Comparison of ENCODE assay signal across 10 cellular contexts in genomic region chr14:69682607-69683263, GRCh38.
DNase-seq lines count a peak whose midpoint lies in the region; ATAC-seq and TF ChIP-seq lines count a peak whose summit lies in the region.
"Had no signal": no experiment of that assay in that cellular context is flagged by ENCODE, and none has a peak within 500 bp of the region (broad histone marks: within the 10 kb centered on the region; RNA-seq: fewer than 3 reads in every experiment).

No MANE protein-coding gene starts in this region.

- H3K9ac ChIP-seq in Karpas-422 (ENCODE audit: low read length) (peak overlapping the region; percentile 51), trophoblast cell (ENCODE audit: low read length) (no peak overlapping the region)

- H3K9me2 ChIP-seq in Karpas-422 (replicated peaks; ENCODE audit: insufficient read depth, low read length), result no peaks in the 10 kb centered on the region

- no peak overlapping the region for H2BK120ac ChIP-seq in trophoblast cell (ENCODE audit: insufficient read depth, low read length, poor library complexity)

- no peak overlapping the region for H3K18ac ChIP-seq in trophoblast cell (ENCODE audit: low read length)

- no peaks in the 10 kb centered on the region for H3K27me3 ChIP-seq in Karpas-422 (ENCODE audit: low read length)
- H3K27me3 ChIP-seq in trophoblast cell (ENCODE audit: insufficient read depth, low read length), result no peaks in the 10 kb centered on the region

- no peak overlapping the region for H3K4ac ChIP-seq in trophoblast cell (ENCODE audit: low read depth, low read length)

- no peak overlapping the region for H3K23ac ChIP-seq in trophoblast cell (ENCODE audit: low read length)

- H2AK5ac ChIP-seq in trophoblast cell (ENCODE audit: low read length), result no peak overlapping the region

- H3K9me3 ChIP-seq in Karpas-422 (ENCODE audit: low read length) (no peaks in the 10 kb centered on the region), mucosa of descending colon (no peaks in the 10 kb centered on the region), trophoblast cell (ENCODE audit: insufficient read depth, low read depth, low read length) (no peaks in the 10 kb centered on the region)

- H3K27ac ChIP-seq in Karpas-422 (ENCODE audit: low read length), result peak overlapping the region; percentile 83
- no peak overlapping the region for H3K27ac ChIP-seq in trophoblast cell (ENCODE audit: low read depth, low read length)

- H2BK12ac ChIP-seq in trophoblast cell (ENCODE audit: low read length), result no peak overlapping the region

- no peak for TF ChIP-seq CTCF in mucosa of descending colon (IDR thresholded peaks at IDR 0.05)

- H3K79me2 ChIP-seq in Karpas-422 (ENCODE audit: low read length) (peaks cover 97% of the 10 kb centered on the region), trophoblast cell (ENCODE audit: control insufficient read depth, insufficient read depth, low read length, poor library complexity) (no peaks in the 10 kb centered on the region)

- ATAC-seq in mucosa of descending colon (peak; percentile 53), GM18517 (IDR thresholded peaks at IDR 0.05; ENCODE audit: unreplicated experiment) (no peak), HG03460 (IDR thresholded peaks at IDR 0.05; ENCODE audit: unreplicated experiment) (no peak), GM21723 (IDR thresholded peaks at IDR 0.05; ENCODE audit: unreplicated experiment) (no peak)

- H3K36me3 ChIP-seq in Karpas-422 (ENCODE audit: insufficient read depth, low read length) (no peaks in the 10 kb centered on the region), mucosa of descending colon (ENCODE audit: low read depth) (no peaks in the 10 kb centered on the region), trophoblast cell (ENCODE audit: control insufficient read depth in 1 of 2, insufficient read depth in 2 of 2, low read length in 2 of 2) (no peaks in the 10 kb centered on the region)

- DNase-seq in AML-193 (lab: John Stamatoyannopoulos, UW), result peak; percentile 16 to 42
- DNase-seq in Karpas-422, result no peak
- peak; percentile 46 for DNase-seq in amniotic epithelial cell (ENCODE audit: low read depth)
- no peak for DNase-seq in mucosa of descending colon
- no peak for DNase-seq in trophoblast cell
- DNase-seq: EL; stimulated activated CD4-positive, alpha-beta T cell treated with anti-CD3 and anti-CD28 coated beads, Interleukin-2, amount 100 ng/mL, for 24 hours had no signal

- H2BK5ac ChIP-seq in trophoblast cell (ENCODE audit: low read depth, low read length, poor library complexity), result no peak overlapping the region

- H4K8ac ChIP-seq in trophoblast cell (ENCODE audit: low read depth, low read length), result no peak overlapping the region

- H3K4me3 ChIP-seq in Karpas-422 (ENCODE audit: low read length) (no peak overlapping the region), mucosa of descending colon (no peak overlapping the region), trophoblast cell (ENCODE audit: low read depth, low read length) (no peak overlapping the region)

- H3K4me2 ChIP-seq in Karpas-422 (ENCODE audit: low read depth, low read length, poor library complexity, severe bottlenecking) (peak overlapping the region; percentile 39), trophoblast cell (ENCODE audit: low read length) (no peak overlapping the region)

- H2AFZ ChIP-seq in Karpas-422 (ENCODE audit: low read length) (no peak overlapping the region), trophoblast cell (ENCODE audit: insufficient read depth, low read length, poor library complexity) (no peak overlapping the region)

- H3K4me1 ChIP-seq in Karpas-422 (ENCODE audit: low read length) (peaks cover 83% of the 10 kb centered on the region), mucosa of descending colon (ENCODE audit: low read depth) (peaks cover 11% of the 10 kb centered on the region), trophoblast cell (ENCODE audit: control insufficient read depth in 1 of 2, insufficient read depth in 2 of 2, low read length in 2 of 2) (no peaks in the 10 kb centered on the region)

- no peak overlapping the region for H4K91ac ChIP-seq in trophoblast cell (ENCODE audit: low read depth, low read length)

- no CpG with 5 or more reads among the region's 1 CpG for WGBS in trophoblast cell (ENCODE audit: extremely low coverage, insufficient coverage, insufficient read length)

- no peaks in the 10 kb centered on the region for H4K20me1 ChIP-seq in Karpas-422 (ENCODE audit: insufficient read depth, low read depth, low read length)

- H3K79me1 ChIP-seq in trophoblast cell (ENCODE audit: low read length), result no peaks in the 10 kb centered on the region

- H4K12ac ChIP-seq in trophoblast cell (ENCODE audit: low read depth, low read length), result no peak overlapping the region

- intact Hi-C loops in mucosa of descending colon (cut with DNase I, micrococcal nuclease), result no loop called here

- H3K14ac ChIP-seq in trophoblast cell (ENCODE audit: low read length), result no peak overlapping the region

Comparison
In these comparisons a context has a peak if more than half of its experiments do, and no peak if none do; other contexts are left out.
1. DNase-seq: peak in AML-193 (2 of 2) and amniotic epithelial cell (single experiment); none in Karpas-422 (single experiment), mucosa of descending colon (0 of 3) and trophoblast cell (0 of 2).